8 cellular contexts compared by ENCODE assay signal in the genomic region with DNA sequence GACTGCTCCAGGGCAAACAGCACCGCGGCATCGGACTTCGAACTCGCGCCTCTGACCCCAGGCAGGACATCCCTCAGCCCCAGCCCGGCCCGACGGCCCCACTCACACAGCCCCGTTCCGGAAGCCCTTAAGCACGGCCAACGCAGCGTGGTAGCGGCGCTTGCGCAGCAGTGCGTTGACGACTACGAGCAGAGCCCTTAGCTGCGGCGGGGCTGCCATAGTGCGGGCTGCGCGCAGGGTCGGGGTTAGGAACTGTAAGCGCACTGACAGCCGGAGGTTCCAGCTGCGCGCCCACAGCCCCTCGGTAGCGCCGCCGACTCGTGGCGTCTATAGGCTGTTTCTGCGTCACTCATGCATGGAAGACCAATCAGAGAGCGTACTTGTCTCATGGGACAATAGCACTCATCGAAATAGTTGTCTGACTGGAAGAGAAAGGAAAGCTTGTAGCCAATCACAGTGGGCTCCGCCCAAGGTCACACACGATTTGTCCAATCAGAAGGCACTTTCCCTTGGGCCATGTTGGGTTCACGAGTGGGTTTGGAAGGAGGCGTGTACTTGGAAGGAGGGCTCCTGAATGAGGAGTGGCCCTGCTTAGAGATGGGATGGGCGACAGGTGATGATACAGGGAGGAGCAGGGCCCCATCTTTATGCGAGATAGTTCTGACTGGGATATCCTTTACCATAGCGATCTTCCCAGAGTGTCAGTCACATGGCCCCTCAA. TPM values are rescaled to one million over a fixed set of nuclear protein-coding genes. Genes with fewer than 3 reads are reported as not detected.
DNase-seq lines count a peak whose midpoint lies in the region; ATAC-seq, FAIRE-seq and TF ChIP-seq lines count a peak whose summit lies in the region.

A gene with protein sequence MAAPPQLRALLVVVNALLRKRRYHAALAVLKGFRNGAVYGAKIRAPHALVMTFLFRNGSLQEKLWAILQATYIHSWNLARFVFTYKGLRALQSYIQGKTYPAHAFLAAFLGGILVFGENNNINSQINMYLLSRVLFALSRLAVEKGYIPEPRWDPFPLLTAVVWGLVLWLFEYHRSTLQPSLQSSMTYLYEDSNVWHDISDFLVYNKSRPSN (minus strand): TSS at position 322 of the 721 bp plus-strand sequence. CDS start 103 bp downstream, at position 219.

- H3K27ac ChIP-seq in keratinocyte (ENCODE audit: control insufficient read depth, insufficient read depth, low read length): no peak within 1 kb of the TSS

- no peaks in the 10 kb centered on the region for H3K27me3 ChIP-seq in keratinocyte (ENCODE audit: control insufficient read depth, extremely low read depth, insufficient read depth, low read length)

- ATAC-seq in HG03175 (IDR thresholded peaks at IDR 0.05; ENCODE audit: unreplicated experiment): peak; percentile 95

- peak within 1 kb of the TSS; percentile 79 for H3K4me2 ChIP-seq in keratinocyte (ENCODE audit: control insufficient read depth, extremely low read depth, insufficient read depth, low read depth, low read length)

- peak; percentile 95 for FAIRE-seq in keratinocyte (lab: Jason Lieb, UNC)

- no peaks in the 10 kb centered on the region for H3K79me2 ChIP-seq in keratinocyte (ENCODE audit: control insufficient read depth, insufficient read depth, low read length)

- dilution Hi-C loops in keratinocyte (cut with MboI; ENCODE audit: extremely low pct_ligation_motif_present, low sequenced_read_pairs): no loop called here

- H3K4me1 ChIP-seq in keratinocyte (ENCODE audit: control insufficient read depth, extremely low read depth, insufficient read depth, low read length): peaks cover 7% of the 10 kb centered on the region

- H3K9ac ChIP-seq in keratinocyte (ENCODE audit: control insufficient read depth, extremely low read depth, insufficient read depth, low read length): peak within 1 kb of the TSS; percentile 72

- peak; percentile 99 for DNase-seq in AG08395 (ENCODE audit: low spot score)
- DNase-seq in NCI-H345 treated with DMSO at 0.1 percent for 48 hours (lab: John Stamatoyannopoulos, UW; ENCODE audit: unreplicated experiment): peak; percentile 99
- peak; percentile 83 for DNase-seq in activated CD4-positive, CD25-positive, alpha-beta regulatory T cell treated with anti-CD3 and anti-CD28 coated beads, Interleukin-2, amount 50 U/mL, for 72 hours
- peak; percentile 98 for DNase-seq in cerebellum (ENCODE audit: low spot score)
- DNase-seq in keratinocyte (ENCODE audit: low read depth, low spot score): peak; percentile 94
- DNase-seq in stimulated activated CD4-positive, alpha-beta T cell treated with anti-CD3 and anti-CD28 coated beads, Interleukin-15, amount 100 ng/mL, for 1 hour (ENCODE audit: low read depth in 1 of 2, low spot score in 1 of 2): peak; percentile 63 to 69

- no peaks in the 10 kb centered on the region for H3K9me1 ChIP-seq in keratinocyte (ENCODE audit: control insufficient read depth, extremely low read depth, insufficient read depth, low read length)

- H3K9me3 ChIP-seq in keratinocyte (ENCODE audit: control insufficient read depth, low read depth, low read length): no peaks in the 10 kb centered on the region

- no peak for TF ChIP-seq CTCF in keratinocyte (optimal IDR thresholded peaks at IDR 0.05 in 1 of 3, IDR thresholded peaks at IDR 0.05 in 1 of 3, conservative IDR thresholded peaks at IDR 0.05 in 1 of 3; ENCODE audit: extremely low read depth in 1 of 3, insufficient read depth in 2 of 3, low read length in 3 of 3)

- in situ Hi-C loops in GM18951 (cut with MboI; ENCODE audit: low sequenced_read_pairs, unreplicated experiment): no loop called here

- peak within 1 kb of the TSS; percentile 59 to 80 (median 79) for H3K4me3 ChIP-seq in keratinocyte (ENCODE audit: control insufficient read depth in 2 of 3, extremely low read depth in 1 of 3, insufficient read depth in 2 of 3, low read depth in 1 of 3, low read length in 3 of 3)

- peak; percentile 67 for TF ChIP-seq POLR2A in GM18951 (IDR thresholded peaks at IDR 0.05; ENCODE audit: extremely low read depth, insufficient read depth, insufficient read length)

- H3K36me3 ChIP-seq in keratinocyte (ENCODE audit: control insufficient read depth in 2 of 2, extremely low read depth in 1 of 2, insufficient read depth in 2 of 2, low read length in 2 of 2): no peaks in the 10 kb centered on the region

- H2AFZ ChIP-seq in keratinocyte (ENCODE audit: control insufficient read depth, low read length): peak within 1 kb of the TSS; percentile 90

- no peaks in the 10 kb centered on the region for H4K20me1 ChIP-seq in keratinocyte (ENCODE audit: control insufficient read depth, extremely low read depth, insufficient read depth, low read length)

RNA-seq across cellular contexts. Expression of the gene that starts here (rescaled TPM):
- 13.9 TPM for total RNA-seq in cerebellum
- polyA plus RNA-seq in keratinocyte: 3.2 to 6.3 TPM (median 6.1 TPM) in 3 replicates
- polyA plus RNA-seq in keratinocyte (2011; ENCODE audit: low read depth): 1.5 TPM
- 5.5 and 6.4 TPM in 2 replicates for polyA plus RNA-seq in keratinocyte (2011; cell fraction: cytosol; rRNA removed)
- 5.3 and 7.8 TPM in 2 replicates for polyA plus RNA-seq in keratinocyte (2011; cell fraction: nucleus; rRNA removed)
- 6.6 and 7.8 TPM in 2 replicates for polyA plus RNA-seq in keratinocyte (2012; ENCODE audit: low replicate concordance)
- 7.5 to 16.3 TPM (median 9.2 TPM) in 3 replicates for polyA minus RNA-seq in keratinocyte
- polyA minus RNA-seq in keratinocyte (2011; cell fraction: cytosol; rRNA and poly(A)+ RNA removed): 5.2 TPM
- polyA minus RNA-seq in keratinocyte (2011; cell fraction: nucleus; rRNA and poly(A)+ RNA removed): 3.7 and 4.8 TPM in 2 replicates
